Comparison of ENCODE assay signal across 19 cellular contexts in genomic region chr1:185479781-185480180, GRCh38.
A peak's percentile ranks its signal among the peaks of the same experiment; 100 is the strongest.
DNase-seq lines count a peak whose midpoint lies in the region; ATAC-seq and TF ChIP-seq lines count a peak whose summit lies in the region.
"Had no signal": no experiment of that assay in that cellular context is flagged by ENCODE, and none has a peak within 500 bp of the region (broad histone marks: within the 10 kb centered on the region; RNA-seq: fewer than 3 reads in every experiment).

No MANE protein-coding gene starts in this region.

- TF ChIP-seq RAD21 in SK-N-SH (IDR thresholded peaks at IDR 0.05; ENCODE audit: low read length), result no peak

- DNase-seq in COLO668 (lab: John Stamatoyannopoulos, UW; ENCODE audit: unreplicated experiment) (peak; percentile 63), NCI-H128 (lab: John Stamatoyannopoulos, UW; ENCODE audit: unreplicated experiment) (peak; percentile 62), NCI-H446 treated with DMSO at 0.1 percent for 48 hours (lab: John Stamatoyannopoulos, UW) (peak; percentile 48), endodermal cell (no peak), SK-N-SH (no peak), GOT3 (lab: John Stamatoyannopoulos, UW) (no peak), endothelial cell (ENCODE audit: low spot score) (no peak)
- DNase-seq: activated CD4-positive, CD25-positive, alpha-beta regulatory T cell treated with anti-CD3 and anti-CD28 coated beads, Interleukin-2, amount 50 U/mL, for 72 hours; DND-41; effector CD8-positive, alpha-beta T cell; HCEC 1CT; heart right ventricle; OCI-M1 had no signal

- H3K36me3 Mint-ChIP-seq in endodermal cell (ENCODE audit: low read depth) (no peaks in the 10 kb centered on the region), endothelial cell (ENCODE audit: low read depth, unreplicated experiment) (no peaks in the 10 kb centered on the region)
- H3K36me3 Mint-ChIP-seq: CD14-positive monocyte had no signal

- no peak overlapping the region for H3K4me3 Mint-ChIP-seq in endodermal cell
- H3K4me3 Mint-ChIP-seq in endothelial cell (ENCODE audit: unreplicated experiment), result no peak overlapping the region
- H3K4me3 Mint-ChIP-seq: CD14-positive monocyte; central memory CD8-positive, alpha-beta T cell; T-helper 2 cell treated with Interferon-gamma antibody and Interleukin-4, amounts not matched to agents 5 μg/mL and 100 μg/mL, for 36 hours had no signal

- H3K27me3 ChIP-seq in endodermal cell (ENCODE audit: control insufficient read depth, insufficient read depth, low read length, poor library complexity, severe bottlenecking), result no peaks in the 10 kb centered on the region
- H3K27me3 ChIP-seq in SK-N-SH (ENCODE audit: insufficient read depth), result no peaks in the 10 kb centered on the region
- H3K27me3 ChIP-seq: heart right ventricle, SJSA1 had no signal

- TF ChIP-seq EP300 in SK-N-SH (IDR thresholded peaks at IDR 0.05; ENCODE audit: borderline replicate concordance in 1 of 2, low read depth in 1 of 2, low read length in 1 of 2), result no peak

- H4K20me1 ChIP-seq in SK-N-SH (ENCODE audit: insufficient read depth), result no peaks in the 10 kb centered on the region

- H3K4me1 Mint-ChIP-seq in endodermal cell (peaks cover 21% of the 10 kb centered on the region), endothelial cell (ENCODE audit: unreplicated experiment) (no peaks in the 10 kb centered on the region)

- H3K36me3 ChIP-seq in endodermal cell (ENCODE audit: control insufficient read depth, insufficient read depth, low read length) (no peaks in the 10 kb centered on the region), SK-N-SH (replicated peaks in 1 of 2; ENCODE audit: control insufficient read depth in 1 of 2, insufficient read depth in 2 of 2, low read length in 1 of 2) (no peaks in the 10 kb centered on the region)
- H3K36me3 ChIP-seq: heart right ventricle, SJSA1 had no signal

- ATAC-seq in HG03039 (IDR thresholded peaks at IDR 0.05; ENCODE audit: unreplicated experiment), result no peak
- ATAC-seq: heart right ventricle, sciatic nerve had no signal

- no peak overlapping the region for H3K9ac ChIP-seq in endodermal cell (ENCODE audit: extremely low read depth, low read length, poor library complexity, severe bottlenecking)
- H3K9ac ChIP-seq in SK-N-SH, result no peak overlapping the region

- POLR2A ChIA-PET in SK-N-SH (lab: Yijun Ruan, JAX), result no interaction called here

- H3K9me3 ChIP-seq in endodermal cell (ENCODE audit: control insufficient read depth, low read length) (no peaks in the 10 kb centered on the region), SK-N-SH (no peaks in the 10 kb centered on the region)
- H3K9me3 ChIP-seq: heart right ventricle, SJSA1 had no signal

- WGBS in endodermal cell (ENCODE audit: insufficient coverage in 1 of 2, insufficient read length in 1 of 2), 2 experiments, result 48 to 75% methylated on average over 4 to 6 of the region's 6 CpGs
- WGBS in SK-N-SH (ENCODE audit: low lambda C conversion rate), result 73% methylated on average over 6 of the region's 6 CpGs

- no peaks in the 10 kb centered on the region for H3K79me2 ChIP-seq in SK-N-SH (ENCODE audit: insufficient read depth)

- H3K27ac ChIP-seq in endodermal cell (ENCODE audit: low read depth, low read length), result peak overlapping the region; percentile 90
- H3K27ac ChIP-seq in SK-N-SH (ENCODE audit: low read depth in 2 of 2, low read length in 1 of 2), result no peak overlapping the region
- H3K27ac ChIP-seq: heart right ventricle, SJSA1 had no signal

- H3K4me3 ChIP-seq in endodermal cell (ENCODE audit: low read length) (no peak overlapping the region), SK-N-SH (ENCODE audit: low read depth in 2 of 2, low read length in 1 of 2) (no peak overlapping the region)
- H3K4me3 ChIP-seq: heart right ventricle, SJSA1 had no signal

- H2AFZ ChIP-seq in SK-N-SH (ENCODE audit: low read depth), result no peak overlapping the region

- peaks cover 5% of the 10 kb centered on the region for H3K4me1 ChIP-seq in endodermal cell (ENCODE audit: control insufficient read depth, insufficient read depth, low read length)
- H3K4me1 ChIP-seq in SK-N-SH (ENCODE audit: control insufficient read depth in 1 of 2, insufficient read depth in 2 of 2, low read depth in 1 of 2, low read length in 1 of 2), result 0 out of 4 replicates have a peak, but pooled peaks cover 2 to 6% of the 10 kb centered on the region in 2 experiments

- H3K27me3 Mint-ChIP-seq in endodermal cell (ENCODE audit: insufficient read depth), result no peaks in the 10 kb centered on the region
- H3K27me3 Mint-ChIP-seq in endothelial cell (ENCODE audit: unreplicated experiment), result no peaks in the 10 kb centered on the region
- H3K27me3 Mint-ChIP-seq: central memory CD8-positive, alpha-beta T cell had no signal

- CTCF ChIA-PET in SK-N-SH (lab: Yijun Ruan, JAX), result no interaction called here

- H3K9me3 Mint-ChIP-seq in endodermal cell, result no peaks in the 10 kb centered on the region
- H3K9me3 Mint-ChIP-seq in endothelial cell (ENCODE audit: unreplicated experiment), result no peaks in the 10 kb centered on the region
- H3K9me3 Mint-ChIP-seq: central memory CD8-positive, alpha-beta T cell; T-helper 2 cell treated with Interferon-gamma antibody and Interleukin-4, amounts not matched to agents 5 μg/mL and 100 μg/mL, for 36 hours had no signal

- no peak for TF ChIP-seq CTCF in endodermal cell (conservative IDR thresholded peaks at IDR 0.05)
- TF ChIP-seq CTCF in SK-N-SH (IDR thresholded peaks at IDR 0.05), result no peak
- TF ChIP-seq CTCF in endothelial cell (IDR thresholded peaks at IDR 0.05; ENCODE audit: unreplicated experiment), result no peak

- H3K27ac Mint-ChIP-seq in endodermal cell (no peak overlapping the region), endothelial cell (ENCODE audit: unreplicated experiment) (no peak overlapping the region)
- H3K27ac Mint-ChIP-seq: T-helper 2 cell treated with Interferon-gamma antibody and Interleukin-4, amounts not matched to agents 5 μg/mL and 100 μg/mL, for 36 hours had no signal

- H3K4me2 ChIP-seq in SK-N-SH, result no peak overlapping the region

- no peaks in the 10 kb centered on the region for H3K9me2 ChIP-seq in SK-N-SH

- H3F3A ChIP-seq in SK-N-SH (replicated peaks; ENCODE audit: insufficient read depth), result no peaks in the 10 kb centered on the region

TF ChIP-seq in SK-N-SH, 30 proteins besides CTCF, POLR2A, EP300 and RAD21:
- no peak for TF ChIP-seq FOXM1 (IDR thresholded peaks at IDR 0.05; ENCODE audit: low read depth)
- TF ChIP-seq, protein P1, sequence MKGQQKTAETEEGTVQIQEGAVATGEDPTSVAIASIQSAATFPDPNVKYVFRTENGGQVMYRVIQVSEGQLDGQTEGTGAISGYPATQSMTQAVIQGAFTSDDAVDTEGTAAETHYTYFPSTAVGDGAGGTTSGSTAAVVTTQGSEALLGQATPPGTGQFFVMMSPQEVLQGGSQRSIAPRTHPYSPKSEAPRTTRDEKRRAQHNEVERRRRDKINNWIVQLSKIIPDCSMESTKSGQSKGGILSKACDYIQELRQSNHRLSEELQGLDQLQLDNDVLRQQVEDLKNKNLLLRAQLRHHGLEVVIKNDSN (IDR thresholded peaks at IDR 0.05; ENCODE audit: borderline replicate concordance, low read depth), result no peak
- no peak for TF ChIP-seq CHD2 (IDR thresholded peaks at IDR 0.05; ENCODE audit: low read length, partially characterized antibody)
- TF ChIP-seq, protein P2, sequence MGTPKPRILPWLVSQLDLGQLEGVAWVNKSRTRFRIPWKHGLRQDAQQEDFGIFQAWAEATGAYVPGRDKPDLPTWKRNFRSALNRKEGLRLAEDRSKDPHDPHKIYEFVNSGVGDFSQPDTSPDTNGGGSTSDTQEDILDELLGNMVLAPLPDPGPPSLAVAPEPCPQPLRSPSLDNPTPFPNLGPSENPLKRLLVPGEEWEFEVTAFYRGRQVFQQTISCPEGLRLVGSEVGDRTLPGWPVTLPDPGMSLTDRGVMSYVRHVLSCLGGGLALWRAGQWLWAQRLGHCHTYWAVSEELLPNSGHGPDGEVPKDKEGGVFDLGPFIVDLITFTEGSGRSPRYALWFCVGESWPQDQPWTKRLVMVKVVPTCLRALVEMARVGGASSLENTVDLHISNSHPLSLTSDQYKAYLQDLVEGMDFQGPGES (IDR thresholded peaks at IDR 0.05; ENCODE audit: low read depth, low read length), result no peak
- TF ChIP-seq RXRA (IDR thresholded peaks at IDR 0.05; ENCODE audit: borderline replicate concordance, low read depth), result no peak
- no peak for TF ChIP-seq EZH2phosphoT487 (IDR thresholded peaks at IDR 0.05; ENCODE audit: borderline replicate concordance, low read depth)
- no peak for TF ChIP-seq SMC3 (IDR thresholded peaks at IDR 0.05; ENCODE audit: low read depth, low read length)

Comparison
In these comparisons a context has a peak if more than half of its experiments do, and no peak if none do; other contexts are left out.
1. DNase-seq: peak in COLO668 (single experiment), NCI-H128 (single experiment) and NCI-H446 treated with DMSO at 0.1 percent for 48 hours (single experiment); none in endodermal cell (single experiment), SK-N-SH (single experiment), GOT3 (single experiment) and endothelial cell (single experiment).